ENCODE assay signal across 8 cellular contexts in genomic region chr1:116374340-116375164, GRCh38. TPM values are rescaled to one million over a fixed set of nuclear protein-coding genes. Genes with fewer than 3 reads are reported as not detected.
DNase-seq lines count a peak whose midpoint lies in the region; ATAC-seq and TF ChIP-seq lines count a peak whose summit lies in the region.

No MANE protein-coding gene starts in this region.

- 16 to 20% methylated on average over 17 to 21 of the region's 26 CpGs for WGBS in mesodermal cell (ENCODE audit: insufficient coverage in 2 of 2), 2 experiments

- DNase-seq in RPMI8226 (peak; percentile 32), coronary artery (ENCODE audit: low spot score) (no peak), uterus (no peak), NCI-H128 (lab: John Stamatoyannopoulos, UW; ENCODE audit: unreplicated experiment) (no peak), cortex of kidney (lab: John Stamatoyannopoulos, UW) (no peak)

- no peak for TF ChIP-seq POLR2A in uterus (IDR thresholded peaks at IDR 0.05)

- no peaks in the 10 kb centered on the region for H3K9me3 ChIP-seq in mesodermal cell (ENCODE audit: control insufficient read depth, low read length)
- H3K9me3 ChIP-seq in uterus, result no peaks in the 10 kb centered on the region

- TF ChIP-seq CTCF in GM12875 (IDR thresholded peaks at IDR 0.05; ENCODE audit: borderline replicate concordance, insufficient read depth, low read depth, low read length) (no peak), coronary artery (IDR thresholded peaks at IDR 0.05) (no peak), uterus (IDR thresholded peaks at IDR 0.05) (no peak)

- intact Hi-C loops in uterus (cut with DNase I; ENCODE audit: low total_unique reads), result no loop called here

- H3K4me1 ChIP-seq in mesodermal cell (ENCODE audit: control insufficient read depth, insufficient read depth, low read length, poor library complexity, severe bottlenecking), result peaks cover 38% of the 10 kb centered on the region
- peaks cover 9 to 16% of the 10 kb centered on the region in 2 donors for H3K4me1 ChIP-seq in uterus

- H3K36me3 ChIP-seq in mesodermal cell (ENCODE audit: control insufficient read depth, insufficient read depth, low read length) (no peaks in the 10 kb centered on the region), uterus (no peaks in the 10 kb centered on the region)

- no peaks in the 10 kb centered on the region for H3K27me3 ChIP-seq in uterus

- ATAC-seq in GM21423 (IDR thresholded peaks at IDR 0.05; ENCODE audit: unreplicated experiment), result no peak

- H3K27ac ChIP-seq in coronary artery (peak overlapping the region; percentile 92 to 98), mesodermal cell (ENCODE audit: low read depth, low read length, severe bottlenecking) (peak overlapping the region; percentile 95), uterus (peak overlapping the region; percentile 90 to 94)

- H3K4me3 ChIP-seq in GM12875 (ENCODE audit: low read depth, low read length) (peak overlapping the region; percentile 84), coronary artery (peak overlapping the region; percentile 98), mesodermal cell (ENCODE audit: extremely low read depth, insufficient read depth, low read length, poor library complexity, severe bottlenecking) (peak overlapping the region; percentile 80), uterus (peak overlapping the region; percentile 65 to 82)

RNA-seq across cellular contexts. Expression of gene ATP1A1, which starts 1.5 kb away (rescaled TPM):
- 271 TPM for polyA plus RNA-seq in mesodermal cell (2013, experiment 1 of 2)
- polyA plus RNA-seq in mesodermal cell (2013, experiment 2 of 2), result 244 TPM
- total RNA-seq in uterus, result 100 to 1,000 TPM; 135 to 202 (median 149) TPM
